Comparison of ENCODE assay signal across 10 cellular contexts in genomic region chr5:173399846-173400245, GRCh38.
"Had no signal": no experiment of that assay in that cellular context is flagged by ENCODE, and none has a peak within 500 bp of the region (broad histone marks: within the 10 kb centered on the region; RNA-seq: fewer than 3 reads in every experiment).

No MANE protein-coding gene starts in this region.

- H3K9me3 ChIP-seq: HAP-1 had no signal

- H3K27ac Mint-ChIP-seq: HFFc6 had no signal

- H3K4me1 ChIP-seq: HAP-1 had no signal

- H3K36me3 ChIP-seq: HAP-1 had no signal

- H3K9ac ChIP-seq: GM23248 had no signal

- H2AFZ ChIP-seq: GM23248 had no signal

- H3K27ac ChIP-seq: GM23248, HL-60 had no signal

- ATAC-seq: HCT116, HepG2, K562 had no signal

- H3K9me3 Mint-ChIP-seq: HFFc6 had no signal

- H3K4me3 ChIP-seq: GM23248, HAP-1, K562 had no signal

- DNase-seq: GM23248, GOT3, H7, HFFc6, KG1 had no signal

- H3K4me3 Mint-ChIP-seq: HFFc6 had no signal
